18 cellular contexts compared by ENCODE assay signal in genomic region chr10:29982997-29983648, GRCh38.
"Had no signal": no experiment of that assay in that cellular context is flagged by ENCODE, and none has a peak within 500 bp of the region (broad histone marks: within the 10 kb centered on the region; RNA-seq: fewer than 3 reads in every experiment).

No MANE protein-coding gene starts in this region.

- H2AFZ ChIP-seq: hepatocyte had no signal

- H3K27me3 ChIP-seq: hepatocyte, pancreas, thyroid gland had no signal

- DNase-seq: erythroblast; foreskin melanocyte; head of caudate nucleus; kidney; left colon; left ventricle myocardium superior; mesendoderm; naive B cell; occipital lobe; pancreas; right cardiac atrium; small intestine; stimulated activated CD4-positive, alpha-beta T cell treated with anti-CD3 and anti-CD28 coated beads, Interleukin-12 subunit alpha, Interleukin-12 subunit beta, amount 100 ng/mL, for 4 hours; stimulated activated naive CD4-positive, alpha-beta T cell treated with Interleukin-2 at 50 U/mL for 16 hours; thyroid gland had no signal

- FAIRE-seq: endothelial cell of umbilical vein, kidney, pancreas, small intestine had no signal

- H3K9me3 ChIP-seq: pancreas, thyroid gland had no signal

- H3K27ac ChIP-seq: hepatocyte, pancreas, thyroid gland had no signal

- H3K36me3 ChIP-seq: pancreas, thyroid gland had no signal

- H3K4me2 ChIP-seq: hepatocyte had no signal

- ATAC-seq: left colon, left ventricle myocardium superior, pancreas, right cardiac atrium had no signal

- H3K4me3 ChIP-seq: hepatocyte, lung, pancreas, thyroid gland had no signal

- H3K79me2 ChIP-seq: hepatocyte had no signal
